In genomic region chr17:42566215-42566872, GRCh38 we compare ENCODE assay signal across 8 cellular contexts. TPM values are rescaled to one million over a fixed set of nuclear protein-coding genes. Genes with fewer than 3 reads are reported as not detected.
DNase-seq lines count a peak whose midpoint lies in the region; ATAC-seq and TF ChIP-seq lines count a peak whose summit lies in the region.

No MANE protein-coding gene starts in this region.

- no peak for DNase-seq in SJSA1 (ENCODE audit: low read depth in 1 of 2, low spot score in 2 of 2)
- DNase-seq in fibroblast of villous mesenchyme (ENCODE audit: low read depth): no peak
- no peak for DNase-seq in sigmoid colon
- no peak for DNase-seq in epidermal melanocyte (ENCODE audit: insufficient read length, low spot score)
- DNase-seq in NCI-H1417 (lab: John Stamatoyannopoulos, UW): no peak

- H3K27me3 ChIP-seq in SJSA1 (replicated peaks) (no peaks in the 10 kb centered on the region), sigmoid colon (no peaks in the 10 kb centered on the region)

- H3K36me3 ChIP-seq in SJSA1 (peaks cover 83% of the 10 kb centered on the region), sigmoid colon (peaks cover 27 to 53% (median 39%) of the 10 kb centered on the region in 4 donors)

- WGBS in sigmoid colon, 2 donors: 42 to 53% methylated on average over 28 of the region's 28 CpGs

- intact Hi-C loops in sigmoid colon (cut with DNase I): no loop called here

- H3K27ac ChIP-seq in SJSA1 (peak overlapping the region; percentile 55), sigmoid colon (peak overlapping the region; percentile 93 to 98 (median 96))

- no peak for TF ChIP-seq EP300 in sigmoid colon (IDR thresholded peaks at IDR 0.05)

- TF ChIP-seq POLR2A in sigmoid colon (IDR thresholded peaks at IDR 0.05): no peak

- no peak for TF ChIP-seq CTCF in fibroblast of villous mesenchyme (IDR thresholded peaks at IDR 0.05; ENCODE audit: insufficient read depth, low read depth, low read length)
- no peak for TF ChIP-seq CTCF in sigmoid colon (IDR thresholded peaks at IDR 0.05)

- no peaks in the 10 kb centered on the region for H3K9me3 ChIP-seq in SJSA1 (replicated peaks)
- no peaks in the 10 kb centered on the region for H3K9me3 ChIP-seq in sigmoid colon

- ATAC-seq in GM19397 (IDR thresholded peaks at IDR 0.05; ENCODE audit: unreplicated experiment) (peak; percentile 2), HG02642 (IDR thresholded peaks at IDR 0.05; ENCODE audit: poor library complexity, unreplicated experiment) (no peak), GM18868 (IDR thresholded peaks at IDR 0.05; ENCODE audit: unreplicated experiment) (no peak)

- peak overlapping the region; percentile 62 for H3K4me3 ChIP-seq in SJSA1
- peak overlapping the region; percentile 91 for H3K4me3 ChIP-seq in fibroblast of villous mesenchyme (ENCODE audit: low read depth, low read length)
- peak overlapping the region; percentile 84 to 98 (median 92) for H3K4me3 ChIP-seq in sigmoid colon

- H3K4me1 ChIP-seq in SJSA1 (replicated peaks) (peaks cover 31% of the 10 kb centered on the region), sigmoid colon (peaks cover 0 to 61% (median 50%) of the 10 kb centered on the region in 4 donors)

RNA-seq across cellular contexts. Expression of gene MLX, which starts 0.6 kb away (rescaled TPM):
- 20.1 and 35.0 TPM in 2 replicates for total RNA-seq in SJSA1 (2014; rRNA removed; shearing (Covaris generic))
- total RNA-seq in fibroblast of villous mesenchyme (31.2 and 47.5 TPM in 2 replicates), sigmoid colon (10 to 100 TPM; 24.7 to 50.5 (median 30.8) TPM)
- 100 to 1,000 TPM in 1 of 3 donors, 10 to 100 TPM in 2; 77.1 to 129 (median 97.9) TPM for polyA plus RNA-seq in sigmoid colon

RNA-seq across cellular contexts. Expression of gene COASY, which starts 4.4 kb away (rescaled TPM):
- 10.2 and 15.4 TPM in 2 replicates for total RNA-seq in SJSA1 (2014; rRNA removed; shearing (Covaris generic))
- total RNA-seq in fibroblast of villous mesenchyme (18.0 and 22.0 TPM in 2 replicates), sigmoid colon (10 to 100 TPM; 14.3 to 17.5 (median 16.3) TPM)
- polyA plus RNA-seq in sigmoid colon: 10 to 100 TPM; 48.0 to 98.9 (median 80.7) TPM

RNA-seq across cellular contexts. Expression of gene PSMC3IP, which starts 11.2 kb away (rescaled TPM):
- 18.4 and 22.3 TPM in 2 replicates for total RNA-seq in SJSA1 (2014; rRNA removed; shearing (Covaris generic))
- total RNA-seq in fibroblast of villous mesenchyme (3.9 and 4.8 TPM in 2 replicates), sigmoid colon (10 to 100 TPM in 1 of 4 donors, 1 to 10 TPM in 3; 4.6 to 10.3 (median 5.7) TPM)
- 1 to 10 TPM; 2.3 to 5.8 (median 2.4) TPM for polyA plus RNA-seq in sigmoid colon

RNA-seq across cellular contexts. Expression of gene HSD17B1, which starts 13.6 kb away (rescaled TPM):
- total RNA-seq in SJSA1 (2014; rRNA removed; shearing (Covaris generic)): 0.13 and 1.5 TPM in 2 replicates
- total RNA-seq in fibroblast of villous mesenchyme (3.5 and 11.9 TPM in 2 replicates), sigmoid colon (1 to 10 TPM in 2 of 4 donors, under 1 TPM in 2; 0.16 to 5.3 (median 0.86) TPM)
- polyA plus RNA-seq in sigmoid colon: 1 to 10 TPM; 1.2 to 1.7 (median 1.4) TPM

RNA-seq across cellular contexts. Expression of gene NAGLU, which starts 30.3 kb away (rescaled TPM):
- 16.2 and 26.8 TPM in 2 replicates for total RNA-seq in SJSA1 (2014; rRNA removed; shearing (Covaris generic))
- total RNA-seq in fibroblast of villous mesenchyme (28.5 and 35.1 TPM in 2 replicates), sigmoid colon (10 to 100 TPM; 35.2 to 52.6 (median 45.0) TPM)
- polyA plus RNA-seq in sigmoid colon: 10 to 100 TPM in 2 of 3 donors, 1 to 10 TPM in 1; 9.7 to 33.2 (median 12.6) TPM
